Comparison of ENCODE assay signal across 1 cellular context in the genomic region with DNA sequence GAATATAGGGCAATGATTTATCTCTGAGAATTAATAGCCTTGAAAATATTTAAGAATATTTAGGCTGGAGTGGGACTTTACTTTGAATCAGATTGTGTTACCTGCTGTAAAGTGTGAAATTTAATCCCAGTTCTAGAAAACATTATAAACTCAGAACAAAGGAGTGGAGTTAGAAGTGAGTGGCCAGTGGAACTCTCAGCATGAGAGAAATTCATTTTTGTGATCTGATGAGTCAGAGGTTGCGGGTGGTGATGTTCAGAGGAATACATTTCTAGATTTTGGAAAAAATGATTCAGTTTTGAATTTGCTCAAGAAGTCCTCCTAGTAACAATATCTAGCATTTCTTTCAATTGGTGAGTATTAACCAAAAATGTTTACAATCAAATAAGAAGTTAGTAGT.
TF ChIP-seq lines count a peak whose summit lies in the region.

No MANE protein-coding gene starts in this region.

TF ChIP-seq in A549, 52 proteins besides CTCF, POLR2A, EP300 and RAD21 (continued from another document):
- TF ChIP-seq KDM1A (IDR thresholded peaks at IDR 0.05; ENCODE audit: low read depth) (no peak), CEBPB (IDR thresholded peaks at IDR 0.05) (no peak)
